ENCODE assay signal across 9 cellular contexts in the genomic region with DNA sequence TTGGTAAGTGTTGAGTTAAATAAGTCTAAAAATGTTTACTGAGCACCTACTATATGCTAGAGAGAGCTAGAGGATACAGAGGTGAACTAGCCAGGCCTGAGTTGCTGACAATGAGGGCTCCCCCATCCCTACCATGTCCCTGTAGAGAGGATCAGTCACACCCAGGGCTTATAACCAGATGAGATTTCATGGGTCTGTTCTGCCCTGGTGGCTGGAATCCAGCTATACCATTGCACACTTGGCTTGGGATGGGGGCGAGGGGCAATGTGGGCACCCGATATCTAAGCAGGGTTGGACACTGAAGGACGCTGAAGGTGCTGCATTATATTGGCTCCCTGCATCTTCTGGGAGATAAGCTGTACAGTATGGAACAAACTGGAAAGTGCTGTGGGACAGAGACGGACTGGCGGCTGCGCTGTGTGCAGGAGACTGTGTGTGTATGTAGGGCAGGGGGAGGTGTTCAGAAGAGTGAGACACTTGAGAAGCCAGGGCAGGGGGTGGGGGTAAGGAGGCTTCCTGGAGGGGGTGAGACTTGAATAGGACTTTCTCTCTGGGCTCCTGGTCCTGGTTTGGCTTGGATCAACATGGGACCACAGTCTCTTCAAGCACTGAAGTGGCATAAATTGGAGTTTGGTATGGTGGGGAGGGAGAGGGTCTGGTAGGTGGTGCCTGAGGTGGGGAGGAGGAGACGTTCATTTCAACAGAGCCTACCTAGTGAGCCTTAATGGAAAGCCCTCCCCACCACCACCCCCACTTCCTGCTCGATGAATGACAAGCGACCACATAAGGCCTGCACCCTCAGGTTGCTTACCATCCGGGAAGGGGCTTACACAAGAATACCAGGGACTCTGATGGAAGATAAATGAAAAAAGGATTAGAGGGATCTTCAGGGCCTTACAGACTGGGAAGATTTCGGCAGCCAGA.
DNase-seq lines count a peak whose midpoint lies in the region; FAIRE-seq and TF ChIP-seq lines count a peak whose summit lies in the region.
"Had no signal": no experiment of that assay in that cellular context is flagged by ENCODE, and none has a peak within 500 bp of the region (broad histone marks: within the 10 kb centered on the region; RNA-seq: fewer than 3 reads in every experiment).

No MANE protein-coding gene starts in this region.

- no peaks in the 10 kb centered on the region for H3K36me3 ChIP-seq in effector memory CD4-positive, alpha-beta T cell (ENCODE audit: control insufficient read depth, insufficient read depth, low read length)

- peaks cover 62% of the 10 kb centered on the region for H3K4me1 ChIP-seq in effector memory CD4-positive, alpha-beta T cell (ENCODE audit: control insufficient read depth, insufficient read depth, low read length, poor library complexity, severe bottlenecking)

- H3K9me3 ChIP-seq in effector memory CD4-positive, alpha-beta T cell (ENCODE audit: control insufficient read depth, low read length), result no peaks in the 10 kb centered on the region

- no peaks in the 10 kb centered on the region for H3K27me3 ChIP-seq in effector memory CD4-positive, alpha-beta T cell (replicated peaks; ENCODE audit: control insufficient read depth, insufficient read depth, low read length, poor library complexity, severe bottlenecking)

- DNase-seq in GM18507 (ENCODE audit: extremely low spot score, insufficient read length, low read depth), result no peak
- peak in 1 of 3 donors; percentile 24 for DNase-seq in effector memory CD4-positive, alpha-beta T cell
- peak; percentile 39 for DNase-seq in stimulated activated CD4-positive, alpha-beta T cell treated with anti-CD3 and anti-CD28 coated beads, Interleukin-4, amount 100 ng/mL, for 1 hour
- DNase-seq in globus pallidus (ENCODE audit: low spot score), result no peak
- DNase-seq in HuH-7.5 (ENCODE audit: low spot score), result no peak
- no peak for DNase-seq in NCI-H510A (lab: John Stamatoyannopoulos, UW)
- no peak for DNase-seq in SKM-1 treated with dmso at 0.1 percent for 144 hours (lab: John Stamatoyannopoulos, UW; ENCODE audit: unreplicated experiment)
- DNase-seq: retina had no signal

- peak overlapping the region; percentile 87 for H3K27ac ChIP-seq in effector memory CD4-positive, alpha-beta T cell (ENCODE audit: insufficient read depth, low read length, poor library complexity, severe bottlenecking)

- H3K4me3 ChIP-seq in WI38 (ENCODE audit: low read depth, low read length), result peak overlapping the region; percentile 73
- H3K4me3 ChIP-seq in effector memory CD4-positive, alpha-beta T cell (ENCODE audit: insufficient read depth, low read depth, low read length, poor library complexity, severe bottlenecking), result peak overlapping the region; percentile 88

- TF ChIP-seq CTCF in WI38 (IDR thresholded peaks at IDR 0.05; ENCODE audit: low read depth, low read length), result 0 out of 2 replicates have a peak, but pooled peaks have one; percentile 22

- peak; percentile 87 for FAIRE-seq in GM18507 (lab: Jason Lieb, UNC)
